Comparison of ENCODE assay signal across 8 cellular contexts in the genomic region with DNA sequence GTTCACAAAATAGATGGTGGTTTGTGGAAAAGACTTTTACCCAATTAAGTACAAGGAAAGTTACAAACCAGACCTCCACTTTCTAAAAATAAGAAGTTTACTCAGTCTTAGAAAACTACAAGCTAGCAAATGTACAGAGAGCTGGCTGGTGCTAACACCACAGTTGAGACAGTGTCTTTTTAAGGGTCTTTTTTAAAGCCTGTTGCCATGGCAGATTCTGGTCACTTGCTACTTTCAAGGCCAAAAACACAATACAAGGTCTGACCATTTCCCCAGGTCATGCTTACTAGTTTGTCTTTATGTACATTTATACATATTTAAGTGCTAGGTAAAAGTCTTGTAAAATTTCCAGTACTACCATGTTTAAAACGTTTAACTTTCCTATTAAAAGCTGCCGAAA. TPM values are rescaled to one million over a fixed set of nuclear protein-coding genes. Genes with fewer than 3 reads are reported as not detected.
DNase-seq lines count a peak whose midpoint lies in the region; ATAC-seq, FAIRE-seq and TF ChIP-seq lines count a peak whose summit lies in the region.

No MANE protein-coding gene starts in this region.

- H3K27me3 Mint-ChIP-seq in activated T-cell treated with anti-CD3 and anti-CD28 coated beads, Interleukin-2, amount 50 U/mL, for 72 hours (ENCODE audit: low read depth), result no peaks in the 10 kb centered on the region

- H3K4me3 ChIP-seq in ascending aorta (peak overlapping the region; percentile 94 to 95), right lobe of liver (peak overlapping the region; percentile 76 to 81 (median 78)), tibial artery (peak overlapping the region; percentile 94 to 97)

- FAIRE-seq in frontal cortex (lab: Jason Lieb, UNC), result no peak

- H3K9me3 ChIP-seq in ascending aorta (no peaks in the 10 kb centered on the region), right lobe of liver (no peaks in the 10 kb centered on the region), tibial artery (no peaks in the 10 kb centered on the region)

- 9% methylated on average over 2 of the region's 2 CpGs for WGBS in right lobe of liver (ENCODE audit: insufficient coverage, low coverage, low lambda C conversion rate, missing lambda C conversion rate)

- H3K27me3 ChIP-seq in ascending aorta, result no peaks in the 10 kb centered on the region
- H3K27me3 ChIP-seq in right lobe of liver, result no peaks in the 10 kb centered on the region
- no peaks in the 10 kb centered on the region for H3K27me3 ChIP-seq in tibial artery

- H3K27ac ChIP-seq in ascending aorta (peak overlapping the region; percentile 99 to 100), right lobe of liver (peak overlapping the region; percentile 99 to 100 (median 100)), tibial artery (peak overlapping the region; percentile 97 to 100)

- H3K27ac Mint-ChIP-seq in activated T-cell treated with anti-CD3 and anti-CD28 coated beads, Interleukin-2, amount 50 U/mL, for 72 hours, result peak overlapping the region; percentile 92

- peaks cover 0 to 11% of the 10 kb centered on the region in 2 donors for H3K4me1 ChIP-seq in ascending aorta
- H3K4me1 ChIP-seq in right lobe of liver, result peaks cover 0 to 19% (median 0%) of the 10 kb centered on the region in 4 donors
- peaks cover 0 to 37% (median 2%) of the 10 kb centered on the region in 4 donors for H3K4me1 ChIP-seq in tibial artery

- no peak for ATAC-seq in activated T-cell treated with anti-CD3 and anti-CD28 coated beads, Interleukin-2, amount 50 U/mL, for 72 hours (replicated peaks in 1 of 2)
- ATAC-seq in right lobe of liver, result no peak
- no peak for ATAC-seq in GM19023 (IDR thresholded peaks at IDR 0.05; ENCODE audit: unreplicated experiment)

- H3K4me3 Mint-ChIP-seq in activated T-cell treated with anti-CD3 and anti-CD28 coated beads, Interleukin-2, amount 50 U/mL, for 72 hours, result peak overlapping the region; percentile 98

- H3K36me3 Mint-ChIP-seq in activated T-cell treated with anti-CD3 and anti-CD28 coated beads, Interleukin-2, amount 50 U/mL, for 72 hours (ENCODE audit: insufficient read depth in 2 of 2), result peaks cover 32 to 69% of the 10 kb centered on the region in 2 donors

- intact Hi-C loops in ascending aorta (cut with DNase I), result loop anchor here (5.0 kb wide), 1 partner anchor 331 kb away; no protein-coding TSS in a partner anchor
- intact Hi-C loops in right lobe of liver (cut with DNase I), result no loop called here
- intact Hi-C loops in tibial artery (cut with DNase I; ENCODE audit: low total_unique reads), result loop anchor here (5.0 to 10.0 kb wide), 3 partner anchors 328 to 538 kb away; no protein-coding TSS in a partner anchor

- peaks cover 37% of the 10 kb centered on the region for H3K4me1 Mint-ChIP-seq in activated T-cell treated with anti-CD3 and anti-CD28 coated beads, Interleukin-2, amount 50 U/mL, for 72 hours (ENCODE audit: low read depth)

- TF ChIP-seq POLR2A in right lobe of liver (IDR thresholded peaks at IDR 0.05), result no peak

- TF ChIP-seq CTCF in ascending aorta (IDR thresholded peaks at IDR 0.05) (no peak), right lobe of liver (IDR thresholded peaks at IDR 0.05) (no peak), tibial artery (IDR thresholded peaks at IDR 0.05) (no peak)

- H3K36me3 ChIP-seq in ascending aorta, result peaks cover 0 to 28% of the 10 kb centered on the region in 2 donors
- H3K36me3 ChIP-seq in right lobe of liver, result peaks cover 0 to 20% (median 3%) of the 10 kb centered on the region in 4 donors
- H3K36me3 ChIP-seq in tibial artery, result peaks cover 10 to 37% (median 15%) of the 10 kb centered on the region in 3 donors

- DNase-seq in activated T-cell treated with anti-CD3 and anti-CD28 coated beads, Interleukin-2, amount 50 U/mL, for 72 hours, result no peak
- DNase-seq in activated T-cell treated with anti-CD3 and anti-CD28 coated beads for 4 hours (no peak), ascending aorta (ENCODE audit: low spot score in 2 of 2) (no peak), right lobe of liver (no peak), tibial artery (no peak), frontal cortex (ENCODE audit: low spot score in 2 of 2) (no peak), iPS-NIHi11 (ENCODE audit: low spot score) (no peak)

- no peaks in the 10 kb centered on the region for H3K9me3 Mint-ChIP-seq in activated T-cell treated with anti-CD3 and anti-CD28 coated beads, Interleukin-2, amount 50 U/mL, for 72 hours

RNA-seq across cellular contexts. Expression of a gene that starts 2.4 kb away (rescaled TPM):
- total RNA-seq in activated T-cell treated with anti-CD3 and anti-CD28 coated beads, Interleukin-2, amount 50 U/mL, for 72 hours, result 100 to 1,000 TPM; 258 to 337 TPM
- total RNA-seq in ascending aorta (17.3 TPM), right lobe of liver (100 to 1,000 TPM in 1 of 6 experiments, 10 to 100 TPM in 5; 23.4 to 129 (median 52.8) TPM), frontal cortex (15.5 TPM)

Comparison
In these comparisons a context has a peak if more than half of its experiments do, and no peak if none do; other contexts are left out.
1. intact Hi-C loops: an anchor here in ascending aorta (5.0 kb wide) and tibial artery (5.0 to 10.0 kb wide); none called in right lobe of liver.